In genomic region chr13:46507978-46508377, GRCh38 we compare ENCODE assay signal across 20 cellular contexts. TPM values are rescaled to one million over a fixed set of nuclear protein-coding genes. Genes with fewer than 3 reads are reported as not detected.
DNase-seq lines count a peak whose midpoint lies in the region; ATAC-seq lines count a peak whose summit lies in the region.
"Had no signal": no experiment of that assay in that cellular context is flagged by ENCODE, and none has a peak within 500 bp of the region (broad histone marks: within the 10 kb centered on the region; RNA-seq: fewer than 3 reads in every experiment).

No MANE protein-coding gene starts in this region.

- ATAC-seq in stimulated activated naive CD8-positive, alpha-beta T cell treated with anti-CD3 and anti-CD28 coated beads, Interleukin-15, Interleukin-2, amounts not matched to agents 100 U/mL and 50 U/mL, for 24 hours, result no peak
- ATAC-seq in sciatic nerve, result no peak
- ATAC-seq: GM12878, HCT116 had no signal

- intact Hi-C loops in sciatic nerve (cut with DNase I), result no loop called here

- DNase-seq in SKM-1 treated with dmso at 0.1 percent for 144 hours (lab: John Stamatoyannopoulos, UW; ENCODE audit: unreplicated experiment), result peak; percentile 43
- DNase-seq in SKM-1 (lab: John Stamatoyannopoulos, UW; ENCODE audit: unreplicated experiment), result no peak
- peak; percentile 94 for DNase-seq in MV-4-11 (lab: John Stamatoyannopoulos, UW)
- DNase-seq in amniotic epithelial cell (ENCODE audit: low read depth), result peak; percentile 5
- no peak for DNase-seq in stimulated activated naive CD8-positive, alpha-beta T cell treated with anti-CD3 and anti-CD28 coated beads, Interleukin-15, Interleukin-2, amounts not matched to agents 100 U/mL and 50 U/mL, for 24 hours
- no peak for DNase-seq in OCI-M1 (lab: John Stamatoyannopoulos, UW)
- no peak for DNase-seq in sciatic nerve (ENCODE audit: low spot score)
- no peak for DNase-seq in cortex of kidney (lab: John Stamatoyannopoulos, UW)
- DNase-seq: 8988T; Caco-2; Karpas-422; NCI-H1092; NCI-H1694; NCI-H345; NCI-H69; NK-92 treated with Interleukin-12 subunit alpha and Interleukin-12 subunit beta, amount 100 ng/mL, for 24 hours; Peyer's patch; SHP77 treated with DMSO at 0.1 percent for 48 hours had no signal

RNA-seq across cellular contexts. Expression of gene LRCH1, which starts 45.0 kb away (rescaled TPM):
- total RNA-seq in sciatic nerve, result 28.2 TPM

Comparison
In these comparisons a context has a peak if more than half of its experiments do, and no peak if none do; other contexts are left out.
1. DNase-seq: peak in SKM-1 treated with dmso at 0.1 percent for 144 hours (single experiment), MV-4-11 (single experiment) and amniotic epithelial cell (single experiment); none in SKM-1 (single experiment), stimulated activated naive CD8-positive, alpha-beta T cell treated with anti-CD3 and anti-CD28 coated beads, Interleukin-15, Interleukin-2, amounts not matched to agents 100 U/mL and 50 U/mL, for 24 hours (single experiment), OCI-M1 (single experiment), sciatic nerve (single experiment) and cortex of kidney (single experiment).